Comparison of ENCODE assay signal across 11 cellular contexts in the genomic region with DNA sequence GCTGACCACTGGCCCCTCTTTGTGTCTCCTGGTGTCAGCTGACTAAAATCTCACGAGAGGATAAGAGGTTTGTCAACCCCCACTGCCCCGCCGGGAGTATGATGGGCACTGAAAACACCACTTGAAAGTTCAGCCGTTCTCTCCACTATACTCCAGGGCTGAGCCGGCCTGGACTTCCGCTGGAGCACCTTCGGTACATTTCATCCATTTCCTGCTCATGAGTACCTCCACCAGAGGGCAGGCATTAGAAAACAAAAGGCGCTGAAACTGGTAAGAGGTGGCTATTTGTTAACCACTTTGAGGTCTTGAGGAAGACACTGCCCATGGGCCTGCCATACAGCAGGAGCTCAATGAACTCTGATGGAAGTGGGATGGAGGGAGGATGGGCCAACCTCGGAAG. TPM values are rescaled to one million over a fixed set of nuclear protein-coding genes. Genes with fewer than 3 reads are reported as not detected.
DNase-seq lines count a peak whose midpoint lies in the region; ATAC-seq and TF ChIP-seq lines count a peak whose summit lies in the region.
"Had no signal": no experiment of that assay in that cellular context is flagged by ENCODE, and none has a peak within 500 bp of the region (broad histone marks: within the 10 kb centered on the region; RNA-seq: fewer than 3 reads in every experiment).

No MANE protein-coding gene starts in this region.

- H3K27ac Mint-ChIP-seq in HFFc6: no peak overlapping the region
- no peak overlapping the region for H3K27ac Mint-ChIP-seq in activated CD4-positive, alpha-beta memory T cell treated with anti-CD3 and anti-CD28 coated beads, Interleukin-2, amount 10 ng/mL, durations not matched to agents 7 days and 5 days

- peaks cover 34% of the 10 kb centered on the region for H3K4me1 Mint-ChIP-seq in HFFc6 (ENCODE audit: low read depth)
- H3K4me1 Mint-ChIP-seq in activated CD4-positive, alpha-beta memory T cell treated with anti-CD3 and anti-CD28 coated beads, Interleukin-2, amount 10 ng/mL, durations not matched to agents 7 days and 5 days: no peaks in the 10 kb centered on the region

- DNase-seq in AG10803 (ENCODE audit: low read depth) (peak; percentile 38), HFFc6 (no peak), amniotic epithelial cell (ENCODE audit: low read depth) (peak; percentile 50), kidney tubule cell (ENCODE audit: low spot score) (peak; percentile 14), Ammon's horn (ENCODE audit: low spot score) (no peak)
- no peak for DNase-seq in activated CD4-positive, alpha-beta memory T cell treated with anti-CD3 and anti-CD28 coated beads, Interleukin-2, amount 10 ng/mL, durations not matched to agents 7 days and 5 days
- DNase-seq: T-helper 2 cell had no signal

- H3K4me3 ChIP-seq in AG10803 (ENCODE audit: low read length): no peak overlapping the region
- H3K4me3 ChIP-seq: skin epidermis had no signal

- CTCF ChIA-PET in activated CD4-positive, alpha-beta memory T cell treated with anti-CD3 and anti-CD28 coated beads, Interleukin-2, amount 10 ng/mL, durations not matched to agents 7 days and 5 days (lab: Charles Lee): interaction anchor here (1.1 to 2.7 kb wide), 3 partner anchors 9 to 202 kb away, joined by 4 to 10 read pairs (median 4); no protein-coding TSS in a partner anchor

- ATAC-seq in GM19035 (IDR thresholded peaks at IDR 0.05; ENCODE audit: unreplicated experiment) (no peak), HG03378 (IDR thresholded peaks at IDR 0.05; ENCODE audit: unreplicated experiment) (no peak)
- ATAC-seq: activated naive CD4-positive, alpha-beta T cell treated with anti-CD3 and anti-CD28 coated beads, Interleukin-2, amount 50 U/mL, for 72 hours had no signal

- H3K36me3 Mint-ChIP-seq in HFFc6 (ENCODE audit: low read depth): peaks cover 36% of the 10 kb centered on the region
- peaks cover 43% of the 10 kb centered on the region for H3K36me3 Mint-ChIP-seq in activated CD4-positive, alpha-beta memory T cell treated with anti-CD3 and anti-CD28 coated beads, Interleukin-2, amount 10 ng/mL, durations not matched to agents 7 days and 5 days (ENCODE audit: low read depth)

- H3K9me3 Mint-ChIP-seq in HFFc6: no peaks in the 10 kb centered on the region
- no peaks in the 10 kb centered on the region for H3K9me3 Mint-ChIP-seq in activated CD4-positive, alpha-beta memory T cell treated with anti-CD3 and anti-CD28 coated beads, Interleukin-2, amount 10 ng/mL, durations not matched to agents 7 days and 5 days
- H3K9me3 Mint-ChIP-seq: activated naive CD4-positive, alpha-beta T cell treated with anti-CD3 and anti-CD28 coated beads, Interleukin-2, amount 50 U/mL, for 72 hours had no signal

- H3K27me3 Mint-ChIP-seq in HFFc6 (ENCODE audit: insufficient read depth): peaks cover 2% of the 10 kb centered on the region
- no peaks in the 10 kb centered on the region for H3K27me3 Mint-ChIP-seq in activated CD4-positive, alpha-beta memory T cell treated with anti-CD3 and anti-CD28 coated beads, Interleukin-2, amount 10 ng/mL, durations not matched to agents 7 days and 5 days

- POLR2A ChIA-PET in activated CD4-positive, alpha-beta memory T cell treated with anti-CD3 and anti-CD28 coated beads, Interleukin-2, amount 10 ng/mL, durations not matched to agents 7 days and 5 days (lab: Charles Lee): interaction anchor here (1.4 to 1.5 kb wide), 2 partner anchors 9 to 64 kb away, joined by 3 to 4 read pairs; no protein-coding TSS in a partner anchor

- H3K4me3 Mint-ChIP-seq in HFFc6: no peak overlapping the region
- H3K4me3 Mint-ChIP-seq in activated CD4-positive, alpha-beta memory T cell treated with anti-CD3 and anti-CD28 coated beads, Interleukin-2, amount 10 ng/mL, durations not matched to agents 7 days and 5 days: no peak overlapping the region

- TF ChIP-seq CTCF in AG10803 (conservative IDR thresholded peaks at IDR 0.05; ENCODE audit: low read length): peak; percentile 51
- TF ChIP-seq CTCF in HFFc6 (IDR thresholded peaks at IDR 0.05): peak; percentile 70

RNA-seq across cellular contexts. Expression of a gene that starts 17.9 kb away (rescaled TPM):
- total RNA-seq in HFFc6 (2021; fragmentation: NEBNext Ultra II Directional; extraction: Animal tissue kit (Norgen Biotek cat#: 25700)): not detected
- not detected for total RNA-seq in activated CD4-positive, alpha-beta memory T cell treated with anti-CD3 and anti-CD28 coated beads, Interleukin-2, amount 10 ng/mL, durations not matched to agents 7 days and 5 days
- total RNA-seq: activated naive CD4-positive, alpha-beta T cell treated with anti-CD3 and anti-CD28 coated beads, Interleukin-2, amount 50 U/mL, for 72 hours had no signal

Comparison
In these comparisons a context has a peak if more than half of its experiments do, and no peak if none do; other contexts are left out.
1. DNase-seq: peak in AG10803 (single experiment), amniotic epithelial cell (single experiment) and kidney tubule cell (single experiment); none in HFFc6 (single experiment), activated CD4-positive, alpha-beta memory T cell treated with anti-CD3 and anti-CD28 coated beads, Interleukin-2, amount 10 ng/mL, durations not matched to agents 7 days and 5 days (single experiment) and Ammon's horn (single experiment).